In genomic region chr17:55737976-55738501, GRCh38 we compare ENCODE assay signal across 1 cellular context.
TF ChIP-seq lines count a peak whose summit lies in the region.

No MANE protein-coding gene starts in this region.

TF ChIP-seq in HEK293, 187 proteins besides CTCF, POLR2A, EP300 and RAD21:
- TF ChIP-seq PRDM10 (tag by site-specific recombination; IDR thresholded peaks at IDR 0.05) (peak; percentile 46), ZNF362 (tag by site-specific recombination; IDR thresholded peaks at IDR 0.05) (no peak)
